Comparison of ENCODE assay signal across 29 cellular contexts in the genomic region with DNA sequence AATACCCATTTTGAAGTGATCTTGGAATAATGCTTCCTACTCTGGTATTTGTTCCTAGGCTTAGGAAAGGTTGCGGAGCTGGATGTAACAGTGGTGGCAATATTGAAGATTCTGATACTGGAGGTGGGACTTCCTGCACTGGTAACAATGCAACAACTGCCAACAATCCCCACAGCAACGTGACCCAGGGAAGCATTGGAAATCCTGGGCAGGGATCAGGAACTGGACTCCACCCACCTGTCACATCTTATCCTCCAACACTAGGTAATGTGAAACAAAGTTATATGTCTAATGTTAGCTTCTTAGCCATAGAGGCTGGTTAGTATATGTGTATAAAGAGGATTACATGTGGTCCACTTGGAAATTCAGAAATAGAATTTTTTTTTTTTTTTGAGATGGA.
"Had no signal": no experiment of that assay in that cellular context is flagged by ENCODE, and none has a peak within 500 bp of the region (broad histone marks: within the 10 kb centered on the region; RNA-seq: fewer than 3 reads in every experiment).

No MANE protein-coding gene starts in this region.

- H3K27me3 ChIP-seq: Peyer's patch, SJSA1 had no signal

- H3K9me3 ChIP-seq: Peyer's patch, SJSA1 had no signal

- DNase-seq: activated CD4-positive, alpha-beta memory T cell treated with anti-CD3 and anti-CD28 coated beads for 36 hours; activated CD4-positive, alpha-beta T cell treated with anti-CD3 and anti-CD28 coated beads, Interleukin-2, amount 10 ng/mL, durations not matched to agents 7 days and 5 days; activated CD4-positive, CD25-positive, alpha-beta regulatory T cell; activated gamma-delta T cell; activated naive CD4-positive, alpha-beta T cell treated with anti-CD3 and anti-CD28 coated beads for 36 hours; activated T-cell treated with anti-CD3 and anti-CD28 coated beads for 4 hours; activated T-cell treated with anti-CD3 and anti-CD28 coated beads, Interleukin-2, amount 50 U/mL, for 48 hours; amygdala; Kasumi-1; KBM-7; NCI-H1105 treated with DMSO at 0.1 percent for 48 hours; NCI-H1436 treated with DMSO at 0.1 percent for 48 hours; NCI-H1930; NCI-H2171; NCI-H2227 treated with DMSO at 0.1 percent for 48 hours; NCI-H446 treated with DMSO at 0.1 percent for 48 hours; NCI-H524 treated with DMSO at 0.1 percent for 48 hours; NCI-H774; NK-92 treated with Interleukin-12 subunit alpha and Interleukin-12 subunit beta, amount 100 ng/mL, for 24 hours; OCI-M1; Peyer's patch; SHP77; T-helper 17 cell; T-helper 9 cell had no signal

- H3K4me3 Mint-ChIP-seq: activated CD4-positive, alpha-beta memory T cell treated with anti-CD3 and anti-CD28 coated beads for 36 hours; activated CD4-positive, alpha-beta T cell treated with anti-CD3 and anti-CD28 coated beads, Interleukin-2, amount 10 ng/mL, durations not matched to agents 7 days and 5 days; activated naive CD4-positive, alpha-beta T cell treated with anti-CD3 and anti-CD28 coated beads for 36 hours; activated naive CD8-positive, alpha-beta T cell; activated T-helper 17 cell treated with anti-CD3 and anti-CD28 coated beads, Interleukin-2, amount 50 U/mL, for 72 hours; brain; T-helper 17 cell had no signal

- H3K9me3 Mint-ChIP-seq: activated CD4-positive, alpha-beta memory T cell treated with anti-CD3 and anti-CD28 coated beads for 36 hours; activated CD4-positive, alpha-beta T cell treated with anti-CD3 and anti-CD28 coated beads, Interleukin-2, amount 10 ng/mL, durations not matched to agents 7 days and 5 days; activated naive CD4-positive, alpha-beta T cell treated with anti-CD3 and anti-CD28 coated beads for 36 hours; activated T-helper 17 cell treated with anti-CD3 and anti-CD28 coated beads, Interleukin-2, amount 50 U/mL, for 72 hours; brain had no signal

- ATAC-seq: activated T-helper 17 cell treated with anti-CD3 and anti-CD28 coated beads, Interleukin-2, amount 50 U/mL, for 72 hours; T-helper 17 cell had no signal

- H3K4me1 Mint-ChIP-seq: activated CD4-positive, alpha-beta T cell treated with anti-CD3 and anti-CD28 coated beads, Interleukin-2, amount 10 ng/mL, durations not matched to agents 7 days and 5 days had no signal

- H3K27me3 Mint-ChIP-seq: activated CD4-positive, alpha-beta memory T cell treated with anti-CD3 and anti-CD28 coated beads for 36 hours; activated CD4-positive, alpha-beta T cell treated with anti-CD3 and anti-CD28 coated beads, Interleukin-2, amount 10 ng/mL, durations not matched to agents 7 days and 5 days; activated naive CD8-positive, alpha-beta T cell; activated T-helper 17 cell treated with anti-CD3 and anti-CD28 coated beads, Interleukin-2, amount 50 U/mL, for 72 hours; brain; T-helper 17 cell had no signal

- H3K4me1 ChIP-seq: Peyer's patch, SJSA1 had no signal

- H3K27ac Mint-ChIP-seq: activated CD4-positive, alpha-beta memory T cell treated with anti-CD3 and anti-CD28 coated beads for 36 hours; activated CD4-positive, alpha-beta T cell treated with anti-CD3 and anti-CD28 coated beads, Interleukin-2, amount 10 ng/mL, durations not matched to agents 7 days and 5 days; activated naive CD4-positive, alpha-beta T cell treated with anti-CD3 and anti-CD28 coated beads for 36 hours; activated naive CD8-positive, alpha-beta T cell; activated T-helper 17 cell treated with anti-CD3 and anti-CD28 coated beads, Interleukin-2, amount 50 U/mL, for 72 hours; brain; T-helper 17 cell had no signal

- H3K27ac ChIP-seq: Peyer's patch, RWPE1, SJSA1 had no signal

- H3K4me3 ChIP-seq: Peyer's patch, SJSA1 had no signal
